In the genomic region with DNA sequence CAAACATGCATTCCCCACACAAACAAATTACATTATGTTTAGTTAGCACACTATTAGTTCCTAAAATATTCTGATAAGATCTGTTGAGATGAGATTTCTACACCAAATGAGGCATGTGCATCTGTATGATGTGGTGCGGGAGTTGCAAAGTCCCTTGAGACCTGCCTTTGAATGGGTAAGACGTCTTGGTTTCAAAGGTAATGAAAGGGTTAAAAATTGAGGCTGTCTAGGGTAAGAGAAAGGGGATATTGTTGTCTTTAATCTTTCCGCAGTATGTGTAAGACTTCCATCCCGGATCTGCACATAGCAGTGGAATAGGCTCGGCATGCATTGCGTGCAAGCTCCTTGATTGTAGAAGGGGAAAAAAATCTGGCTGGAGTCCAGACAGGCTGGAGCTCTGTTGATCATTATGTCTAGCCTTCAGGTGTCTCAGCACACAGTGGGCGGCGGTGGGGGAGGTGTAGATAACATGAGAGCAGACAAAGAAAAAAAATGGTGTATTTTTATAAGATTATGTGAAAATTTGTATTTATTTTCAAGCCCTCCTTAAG, we compare ENCODE assay signal across 1 cellular context.
A peak's percentile ranks its signal among the peaks of the same experiment; 100 is the strongest.
TF ChIP-seq lines count a peak whose summit lies in the region.

No MANE protein-coding gene starts in this region.

TF ChIP-seq in HEK293, 187 proteins besides CTCF, POLR2A, EP300 and RAD21 (continued from another document and continues in another):
- TF ChIP-seq, protein P1, sequence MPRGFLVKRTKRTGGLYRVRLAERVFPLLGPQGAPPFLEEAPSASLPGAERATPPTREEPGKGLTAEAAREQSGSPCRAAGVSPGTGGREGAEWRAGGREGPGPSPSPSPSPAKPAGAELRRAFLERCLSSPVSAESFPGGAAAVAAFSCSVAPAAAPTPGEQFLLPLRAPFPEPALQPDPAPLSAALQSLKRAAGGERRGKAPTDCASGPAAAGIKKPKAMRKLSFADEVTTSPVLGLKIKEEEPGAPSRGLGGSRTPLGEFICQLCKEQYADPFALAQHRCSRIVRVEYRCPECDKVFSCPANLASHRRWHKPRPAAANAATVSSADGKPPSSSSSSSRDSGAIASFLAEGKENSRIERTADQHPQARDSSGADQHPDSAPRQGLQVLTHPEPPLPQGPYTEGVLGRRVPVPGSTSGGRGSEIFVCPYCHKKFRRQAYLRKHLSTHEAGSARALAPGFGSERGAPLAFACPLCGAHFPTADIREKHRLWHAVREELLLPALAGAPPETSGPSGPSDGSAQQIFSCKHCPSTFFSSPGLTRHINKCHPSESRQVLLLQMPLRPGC (tag by site-specific recombination; IDR thresholded peaks at IDR 0.05), result peak; percentile 79
- no peak for TF ChIP-seq ZNF302 (tag by site-specific recombination; IDR thresholded peaks at IDR 0.05; ENCODE audit: low read depth)
- TF ChIP-seq, protein P2, sequence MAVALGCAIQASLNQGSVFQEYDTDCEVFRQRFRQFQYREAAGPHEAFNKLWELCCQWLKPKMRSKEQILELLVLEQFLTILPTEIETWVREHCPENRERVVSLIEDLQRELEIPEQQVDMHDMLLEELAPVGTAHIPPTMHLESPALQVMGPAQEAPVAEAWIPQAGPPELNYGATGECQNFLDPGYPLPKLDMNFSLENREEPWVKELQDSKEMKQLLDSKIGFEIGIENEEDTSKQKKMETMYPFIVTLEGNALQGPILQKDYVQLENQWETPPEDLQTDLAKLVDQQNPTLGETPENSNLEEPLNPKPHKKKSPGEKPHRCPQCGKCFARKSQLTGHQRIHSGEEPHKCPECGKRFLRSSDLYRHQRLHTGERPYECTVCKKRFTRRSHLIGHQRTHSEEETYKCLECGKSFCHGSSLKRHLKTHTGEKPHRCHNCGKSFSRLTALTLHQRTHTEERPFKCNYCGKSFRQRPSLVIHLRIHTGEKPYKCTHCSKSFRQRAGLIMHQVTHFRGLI (tag by site-specific recombination; IDR thresholded peaks at IDR 0.05), result peak; percentile 29; the same call in 1 of the 2 replicates
- TF ChIP-seq GLI4 (tag by site-specific recombination; IDR thresholded peaks at IDR 0.05), result no peak
- TF ChIP-seq ZNF184 (tag by site-specific recombination; IDR thresholded peaks at IDR 0.05), result no peak
- no peak; the same call in 1 of the 2 replicates for TF ChIP-seq KLF7 (tag by site-specific recombination; IDR thresholded peaks at IDR 0.05; ENCODE audit: borderline replicate concordance)
- TF ChIP-seq, protein P3, sequence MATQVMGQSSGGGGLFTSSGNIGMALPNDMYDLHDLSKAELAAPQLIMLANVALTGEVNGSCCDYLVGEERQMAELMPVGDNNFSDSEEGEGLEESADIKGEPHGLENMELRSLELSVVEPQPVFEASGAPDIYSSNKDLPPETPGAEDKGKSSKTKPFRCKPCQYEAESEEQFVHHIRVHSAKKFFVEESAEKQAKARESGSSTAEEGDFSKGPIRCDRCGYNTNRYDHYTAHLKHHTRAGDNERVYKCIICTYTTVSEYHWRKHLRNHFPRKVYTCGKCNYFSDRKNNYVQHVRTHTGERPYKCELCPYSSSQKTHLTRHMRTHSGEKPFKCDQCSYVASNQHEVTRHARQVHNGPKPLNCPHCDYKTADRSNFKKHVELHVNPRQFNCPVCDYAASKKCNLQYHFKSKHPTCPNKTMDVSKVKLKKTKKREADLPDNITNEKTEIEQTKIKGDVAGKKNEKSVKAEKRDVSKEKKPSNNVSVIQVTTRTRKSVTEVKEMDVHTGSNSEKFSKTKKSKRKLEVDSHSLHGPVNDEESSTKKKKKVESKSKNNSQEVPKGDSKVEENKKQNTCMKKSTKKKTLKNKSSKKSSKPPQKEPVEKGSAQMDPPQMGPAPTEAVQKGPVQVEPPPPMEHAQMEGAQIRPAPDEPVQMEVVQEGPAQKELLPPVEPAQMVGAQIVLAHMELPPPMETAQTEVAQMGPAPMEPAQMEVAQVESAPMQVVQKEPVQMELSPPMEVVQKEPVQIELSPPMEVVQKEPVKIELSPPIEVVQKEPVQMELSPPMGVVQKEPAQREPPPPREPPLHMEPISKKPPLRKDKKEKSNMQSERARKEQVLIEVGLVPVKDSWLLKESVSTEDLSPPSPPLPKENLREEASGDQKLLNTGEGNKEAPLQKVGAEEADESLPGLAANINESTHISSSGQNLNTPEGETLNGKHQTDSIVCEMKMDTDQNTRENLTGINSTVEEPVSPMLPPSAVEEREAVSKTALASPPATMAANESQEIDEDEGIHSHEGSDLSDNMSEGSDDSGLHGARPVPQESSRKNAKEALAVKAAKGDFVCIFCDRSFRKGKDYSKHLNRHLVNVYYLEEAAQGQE (tag by site-specific recombination; IDR thresholded peaks at IDR 0.05), result no peak
- TF ChIP-seq, protein P4, sequence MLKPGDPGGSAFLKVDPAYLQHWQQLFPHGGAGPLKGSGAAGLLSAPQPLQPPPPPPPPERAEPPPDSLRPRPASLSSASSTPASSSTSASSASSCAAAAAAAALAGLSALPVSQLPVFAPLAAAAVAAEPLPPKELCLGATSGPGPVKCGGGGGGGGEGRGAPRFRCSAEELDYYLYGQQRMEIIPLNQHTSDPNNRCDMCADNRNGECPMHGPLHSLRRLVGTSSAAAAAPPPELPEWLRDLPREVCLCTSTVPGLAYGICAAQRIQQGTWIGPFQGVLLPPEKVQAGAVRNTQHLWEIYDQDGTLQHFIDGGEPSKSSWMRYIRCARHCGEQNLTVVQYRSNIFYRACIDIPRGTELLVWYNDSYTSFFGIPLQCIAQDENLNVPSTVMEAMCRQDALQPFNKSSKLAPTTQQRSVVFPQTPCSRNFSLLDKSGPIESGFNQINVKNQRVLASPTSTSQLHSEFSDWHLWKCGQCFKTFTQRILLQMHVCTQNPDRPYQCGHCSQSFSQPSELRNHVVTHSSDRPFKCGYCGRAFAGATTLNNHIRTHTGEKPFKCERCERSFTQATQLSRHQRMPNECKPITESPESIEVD (tag by site-specific recombination; IDR thresholded peaks at IDR 0.05), result peak; percentile 81
- TF ChIP-seq ZNF2 (tag by site-specific recombination; IDR thresholded peaks at IDR 0.05), result peak; percentile 67; the same call in 1 of the 2 replicates
- no peak for TF ChIP-seq ZNF777 (tag by site-specific recombination; IDR thresholded peaks at IDR 0.05; ENCODE audit: borderline replicate concordance)
- TF ChIP-seq, protein P5, sequence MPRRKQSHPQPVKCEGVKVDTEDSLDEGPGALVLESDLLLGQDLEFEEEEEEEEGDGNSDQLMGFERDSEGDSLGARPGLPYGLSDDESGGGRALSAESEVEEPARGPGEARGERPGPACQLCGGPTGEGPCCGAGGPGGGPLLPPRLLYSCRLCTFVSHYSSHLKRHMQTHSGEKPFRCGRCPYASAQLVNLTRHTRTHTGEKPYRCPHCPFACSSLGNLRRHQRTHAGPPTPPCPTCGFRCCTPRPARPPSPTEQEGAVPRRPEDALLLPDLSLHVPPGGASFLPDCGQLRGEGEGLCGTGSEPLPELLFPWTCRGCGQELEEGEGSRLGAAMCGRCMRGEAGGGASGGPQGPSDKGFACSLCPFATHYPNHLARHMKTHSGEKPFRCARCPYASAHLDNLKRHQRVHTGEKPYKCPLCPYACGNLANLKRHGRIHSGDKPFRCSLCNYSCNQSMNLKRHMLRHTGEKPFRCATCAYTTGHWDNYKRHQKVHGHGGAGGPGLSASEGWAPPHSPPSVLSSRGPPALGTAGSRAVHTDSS (tag by site-specific recombination; IDR thresholded peaks at IDR 0.05), result no peak
- TF ChIP-seq MYNN (tag by site-specific recombination; IDR thresholded peaks at IDR 0.05; ENCODE audit: borderline replicate concordance), result no peak
- TF ChIP-seq, protein P6, sequence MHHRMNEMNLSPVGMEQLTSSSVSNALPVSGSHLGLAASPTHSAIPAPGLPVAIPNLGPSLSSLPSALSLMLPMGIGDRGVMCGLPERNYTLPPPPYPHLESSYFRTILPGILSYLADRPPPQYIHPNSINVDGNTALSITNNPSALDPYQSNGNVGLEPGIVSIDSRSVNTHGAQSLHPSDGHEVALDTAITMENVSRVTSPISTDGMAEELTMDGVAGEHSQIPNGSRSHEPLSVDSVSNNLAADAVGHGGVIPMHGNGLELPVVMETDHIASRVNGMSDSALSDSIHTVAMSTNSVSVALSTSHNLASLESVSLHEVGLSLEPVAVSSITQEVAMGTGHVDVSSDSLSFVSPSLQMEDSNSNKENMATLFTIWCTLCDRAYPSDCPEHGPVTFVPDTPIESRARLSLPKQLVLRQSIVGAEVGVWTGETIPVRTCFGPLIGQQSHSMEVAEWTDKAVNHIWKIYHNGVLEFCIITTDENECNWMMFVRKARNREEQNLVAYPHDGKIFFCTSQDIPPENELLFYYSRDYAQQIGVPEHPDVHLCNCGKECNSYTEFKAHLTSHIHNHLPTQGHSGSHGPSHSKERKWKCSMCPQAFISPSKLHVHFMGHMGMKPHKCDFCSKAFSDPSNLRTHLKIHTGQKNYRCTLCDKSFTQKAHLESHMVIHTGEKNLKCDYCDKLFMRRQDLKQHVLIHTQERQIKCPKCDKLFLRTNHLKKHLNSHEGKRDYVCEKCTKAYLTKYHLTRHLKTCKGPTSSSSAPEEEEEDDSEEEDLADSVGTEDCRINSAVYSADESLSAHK (tag by site-specific recombination; IDR thresholded peaks at IDR 0.05), result no peak; the same call in 1 of the 2 replicates
- TF ChIP-seq ZNF549 (tag by site-specific recombination; IDR thresholded peaks at IDR 0.05), result no peak
- peak; percentile 57 for TF ChIP-seq OSR2 (tag by site-specific recombination; IDR thresholded peaks at IDR 0.05)
- TF ChIP-seq ZNF677 (tag by site-specific recombination; IDR thresholded peaks at IDR 0.05), result no peak
- TF ChIP-seq BCL11B (tag by site-specific recombination; IDR thresholded peaks at IDR 0.05; ENCODE audit: low read depth), result no peak
- TF ChIP-seq, protein P7, sequence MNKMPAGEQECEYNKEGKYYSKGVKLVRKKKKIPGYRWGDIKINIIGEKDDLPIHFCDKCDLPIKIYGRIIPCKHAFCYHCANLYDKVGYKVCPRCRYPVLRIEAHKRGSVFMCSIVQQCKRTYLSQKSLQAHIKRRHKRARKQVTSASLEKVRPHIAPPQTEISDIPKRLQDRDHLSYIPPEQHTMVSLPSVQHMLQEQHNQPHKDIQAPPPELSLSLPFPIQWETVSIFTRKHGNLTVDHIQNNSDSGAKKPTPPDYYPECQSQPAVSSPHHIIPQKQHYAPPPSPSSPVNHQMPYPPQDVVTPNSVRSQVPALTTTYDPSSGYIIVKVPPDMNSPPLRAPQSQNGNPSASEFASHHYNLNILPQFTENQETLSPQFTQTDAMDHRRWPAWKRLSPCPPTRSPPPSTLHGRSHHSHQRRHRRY (tag by site-specific recombination; IDR thresholded peaks at IDR 0.05), result no peak
- TF ChIP-seq ZNF701 (tag by site-specific recombination; IDR thresholded peaks at IDR 0.05), result no peak
- peak; percentile 57; the same call in 1 of the 2 replicates for TF ChIP-seq WT1 (tag by site-specific recombination; IDR thresholded peaks at IDR 0.05)
- TF ChIP-seq, protein P8, sequence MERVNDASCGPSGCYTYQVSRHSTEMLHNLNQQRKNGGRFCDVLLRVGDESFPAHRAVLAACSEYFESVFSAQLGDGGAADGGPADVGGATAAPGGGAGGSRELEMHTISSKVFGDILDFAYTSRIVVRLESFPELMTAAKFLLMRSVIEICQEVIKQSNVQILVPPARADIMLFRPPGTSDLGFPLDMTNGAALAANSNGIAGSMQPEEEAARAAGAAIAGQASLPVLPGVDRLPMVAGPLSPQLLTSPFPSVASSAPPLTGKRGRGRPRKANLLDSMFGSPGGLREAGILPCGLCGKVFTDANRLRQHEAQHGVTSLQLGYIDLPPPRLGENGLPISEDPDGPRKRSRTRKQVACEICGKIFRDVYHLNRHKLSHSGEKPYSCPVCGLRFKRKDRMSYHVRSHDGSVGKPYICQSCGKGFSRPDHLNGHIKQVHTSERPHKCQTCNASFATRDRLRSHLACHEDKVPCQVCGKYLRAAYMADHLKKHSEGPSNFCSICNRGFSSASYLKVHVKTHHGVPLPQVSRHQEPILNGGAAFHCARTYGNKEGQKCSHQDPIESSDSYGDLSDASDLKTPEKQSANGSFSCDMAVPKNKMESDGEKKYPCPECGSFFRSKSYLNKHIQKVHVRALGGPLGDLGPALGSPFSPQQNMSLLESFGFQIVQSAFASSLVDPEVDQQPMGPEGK (tag by site-specific recombination; IDR thresholded peaks at IDR 0.05), result peak; percentile 36; the same call in 1 of the 2 replicates
- peak; percentile 36 for TF ChIP-seq ZIC2 (tag by site-specific recombination; IDR thresholded peaks at IDR 0.05)
- TF ChIP-seq ZNF660 (tag by site-specific recombination; IDR thresholded peaks at IDR 0.05), result peak; percentile 80; the same call in 1 of the 2 replicates
- no peak for TF ChIP-seq HOXA7 (CRISPR knock-in tag; IDR thresholded peaks at IDR 0.05; ENCODE audit: borderline replicate concordance)
- TF ChIP-seq ZNF426 (tag by site-specific recombination; IDR thresholded peaks at IDR 0.05), result no peak
- peak; percentile 52; the same call in 1 of the 2 replicates for TF ChIP-seq ZNF423 (tag by site-specific recombination; IDR thresholded peaks at IDR 0.05)
- peak; percentile 53; the same call in 1 of the 2 replicates for TF ChIP-seq ZBTB48 (tag by site-specific recombination; IDR thresholded peaks at IDR 0.05)
- TF ChIP-seq ZNF792 (tag by site-specific recombination; IDR thresholded peaks at IDR 0.05), result no peak
- TF ChIP-seq, protein P9, sequence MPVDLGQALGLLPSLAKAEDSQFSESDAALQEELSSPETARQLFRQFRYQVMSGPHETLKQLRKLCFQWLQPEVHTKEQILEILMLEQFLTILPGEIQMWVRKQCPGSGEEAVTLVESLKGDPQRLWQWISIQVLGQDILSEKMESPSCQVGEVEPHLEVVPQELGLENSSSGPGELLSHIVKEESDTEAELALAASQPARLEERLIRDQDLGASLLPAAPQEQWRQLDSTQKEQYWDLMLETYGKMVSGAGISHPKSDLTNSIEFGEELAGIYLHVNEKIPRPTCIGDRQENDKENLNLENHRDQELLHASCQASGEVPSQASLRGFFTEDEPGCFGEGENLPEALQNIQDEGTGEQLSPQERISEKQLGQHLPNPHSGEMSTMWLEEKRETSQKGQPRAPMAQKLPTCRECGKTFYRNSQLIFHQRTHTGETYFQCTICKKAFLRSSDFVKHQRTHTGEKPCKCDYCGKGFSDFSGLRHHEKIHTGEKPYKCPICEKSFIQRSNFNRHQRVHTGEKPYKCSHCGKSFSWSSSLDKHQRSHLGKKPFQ (tag by site-specific recombination; IDR thresholded peaks at IDR 0.05), result peak; percentile 31; the same call in 1 of the 2 replicates
- no peak for TF ChIP-seq ZNF274 (IDR thresholded peaks at IDR 0.05; ENCODE audit: low read length)
- no peak for TF ChIP-seq ZNF274 (tag by site-specific recombination; IDR thresholded peaks at IDR 0.05; ENCODE audit: borderline replicate concordance)
- TF ChIP-seq KLF8 (tag by site-specific recombination; IDR thresholded peaks at IDR 0.05), result 0 out of 2 replicates have a peak, but pooled peaks have one; percentile 53
- TF ChIP-seq SETDB1 (IDR thresholded peaks at IDR 0.05; ENCODE audit: insufficient read length, low read length), result no peak
- TF ChIP-seq ZNF596 (tag by site-specific recombination; IDR thresholded peaks at IDR 0.05), result peak; percentile 45; the same call in 1 of the 2 replicates
- peak; percentile 85 for TF ChIP-seq ZEB2 (tag by site-specific recombination; IDR thresholded peaks at IDR 0.05)
- no peak for TF ChIP-seq ZNF530 (tag by site-specific recombination; IDR thresholded peaks at IDR 0.05; ENCODE audit: low read depth)
- no peak; the same call in 1 of the 2 replicates for TF ChIP-seq ZBTB21 (tag by site-specific recombination; IDR thresholded peaks at IDR 0.05)
- no peak for TF ChIP-seq ZNF311 (tag by site-specific recombination; IDR thresholded peaks at IDR 0.05; ENCODE audit: borderline replicate concordance)
